15 cellular contexts compared by ENCODE assay signal in genomic region chr4:86264269-86264668, GRCh38.
DNase-seq lines count a peak whose midpoint lies in the region; ATAC-seq and TF ChIP-seq lines count a peak whose summit lies in the region.
"Had no signal": no experiment of that assay in that cellular context is flagged by ENCODE, and none has a peak within 500 bp of the region (broad histone marks: within the 10 kb centered on the region; RNA-seq: fewer than 3 reads in every experiment).

No MANE protein-coding gene starts in this region.

- H4K5ac ChIP-seq in IMR-90 (ENCODE audit: low read depth, low read length): no peak overlapping the region

- H2AK5ac ChIP-seq in IMR-90 (ENCODE audit: low read depth, low read length): no peak overlapping the region

- H3K9me3 ChIP-seq in IMR-90 (ENCODE audit: control insufficient read depth, insufficient read depth, low read length) (no peaks in the 10 kb centered on the region), SU-DHL-6 (ENCODE audit: insufficient read depth, low read length) (no peaks in the 10 kb centered on the region)
- H3K9me3 ChIP-seq: A549 had no signal

- POLR2A ChIA-PET in IMR-90 (lab: Charles Lee; ENCODE audit: unreplicated experiment): no interaction called here

- H3K27me3 ChIP-seq in IMR-90 (ENCODE audit: control insufficient read depth, insufficient read depth, low read length) (no peaks in the 10 kb centered on the region), SU-DHL-6 (ENCODE audit: low read length) (no peaks in the 10 kb centered on the region)

- dilution Hi-C loops in IMR-90 (cut with HindIII; ENCODE audit: low sequenced_read_pairs, unreplicated experiment): no loop called here

- in situ Hi-C loops in IMR-90 (cut with MboI; ENCODE audit: low sequenced_read_pairs): no loop called here

- H2AK9ac ChIP-seq in IMR-90 (replicated peaks; ENCODE audit: low read depth, low read length, poor library complexity): no peak overlapping the region

- H3K4me3 ChIP-seq in IMR-90 (ENCODE audit: insufficient read depth, low read depth, low read length) (no peak overlapping the region), SU-DHL-6 (ENCODE audit: insufficient read depth, low read length, poor library complexity, severe bottlenecking) (peak overlapping the region; percentile 20), epithelial cell of esophagus (ENCODE audit: low read length) (no peak overlapping the region), retinal pigment epithelial cell (ENCODE audit: low read length) (no peak overlapping the region)
- H3K4me3 ChIP-seq: A549 had no signal

- no peak for TF ChIP-seq RAD21 in IMR-90 (IDR thresholded peaks at IDR 0.05; ENCODE audit: low read length)

- ATAC-seq in IMR-90 (ENCODE audit: low read depth): no peak
- ATAC-seq in GM21825 (IDR thresholded peaks at IDR 0.05; ENCODE audit: unreplicated experiment): no peak
- ATAC-seq in GM18511 (IDR thresholded peaks at IDR 0.05; ENCODE audit: unreplicated experiment): no peak
- ATAC-seq: A549; CD8-positive, alpha-beta T cell had no signal

- no peak for TF ChIP-seq POLR2A in IMR-90 (IDR thresholded peaks at IDR 0.05; ENCODE audit: low read depth, low read length)

- H4K91ac ChIP-seq in IMR-90 (ENCODE audit: insufficient read depth, low read depth, low read length): no peak overlapping the region

- H2BK120ac ChIP-seq in IMR-90 (ENCODE audit: low read depth, low read length): no peak overlapping the region

- H3K36me3 ChIP-seq in IMR-90 (ENCODE audit: control insufficient read depth, insufficient read depth, low read length): no peaks in the 10 kb centered on the region
- H3K36me3 ChIP-seq in SU-DHL-6 (ENCODE audit: low read length): no peaks in the 10 kb centered on the region

- no peak overlapping the region for H2BK5ac ChIP-seq in IMR-90 (ENCODE audit: low read depth, low read length, poor library complexity, severe bottlenecking)

- H3F3A ChIP-seq in SU-DHL-6 (ENCODE audit: insufficient read depth): peaks cover 8% of the 10 kb centered on the region; the same call in 1 of the 2 replicates

- peak; percentile 7 for DNase-seq in IMR-90
- DNase-seq in epithelial cell of esophagus (ENCODE audit: low read depth): peak; percentile 28
- peak; percentile 10 for DNase-seq in retinal pigment epithelial cell (ENCODE audit: low read depth)
- DNase-seq in GM19240 (ENCODE audit: insufficient read length, low spot score): no peak
- DNase-seq: CD8-positive, alpha-beta T cell; COR-L47; DMS153; DMS79 treated with DMSO at 0.1 percent for 48 hours; GDM1; GOT3; H9 had no signal

- TF ChIP-seq CTCF in IMR-90 (conservative IDR thresholded peaks at IDR 0.05; ENCODE audit: low read depth, low read length) (no peak), SU-DHL-6 (IDR thresholded peaks at IDR 0.05; ENCODE audit: insufficient read depth, low read length, poor library complexity, severe bottlenecking) (no peak), epithelial cell of esophagus (IDR thresholded peaks at IDR 0.05; ENCODE audit: insufficient read depth, low read depth, low read length, missing control alignments) (no peak), retinal pigment epithelial cell (conservative IDR thresholded peaks at IDR 0.05; ENCODE audit: low read depth, low read length) (no peak)

- CTCF ChIA-PET in IMR-90 (lab: Yijun Ruan, JAX): no interaction called here

- H3K27ac ChIP-seq in IMR-90 (ENCODE audit: insufficient read depth, low read length) (no peak overlapping the region), SU-DHL-6 (ENCODE audit: low read depth, low read length) (peak overlapping the region; percentile 36)
- H3K27ac ChIP-seq: A549 had no signal

- BruUV-seq in IMR-90 (replicated peaks; lab: Mats Ljungman, UMichigan): no TSS peak

- H4K8ac ChIP-seq in IMR-90 (ENCODE audit: low read depth in 2 of 2, low read length in 2 of 2): no peak overlapping the region

- H3K14ac ChIP-seq in IMR-90 (replicated peaks; ENCODE audit: low read depth, low read length): no peak overlapping the region

- no peaks in the 10 kb centered on the region for H4K20me1 ChIP-seq in IMR-90 (ENCODE audit: insufficient read depth, low read length)
- no peaks in the 10 kb centered on the region for H4K20me1 ChIP-seq in SU-DHL-6 (ENCODE audit: low read depth, low read length)

- no peak overlapping the region for H3K23ac ChIP-seq in IMR-90 (ENCODE audit: low read depth, low read length)

- no peak overlapping the region for H3K4ac ChIP-seq in IMR-90 (ENCODE audit: low read depth, low read length)

- H3K4me2 ChIP-seq in IMR-90 (ENCODE audit: low read depth, low read length) (no peak overlapping the region), SU-DHL-6 (ENCODE audit: low read depth, low read length, poor library complexity, severe bottlenecking) (peak overlapping the region; percentile 85)
- H3K4me2 ChIP-seq: A549 had no signal

- H3K9ac ChIP-seq in IMR-90 (ENCODE audit: low read depth, low read length): no peak overlapping the region
- H3K9ac ChIP-seq in SU-DHL-6 (ENCODE audit: low read length): peak overlapping the region; percentile 64

- intact Hi-C loops in IMR-90 (cut with micrococcal nuclease): no loop called here

- no peak overlapping the region for H2BK15ac ChIP-seq in IMR-90 (ENCODE audit: low read depth, low read length)

- H3K56ac ChIP-seq in IMR-90 (ENCODE audit: extremely low read depth, insufficient read depth, low read length): no peak overlapping the region

- H3K79me2 ChIP-seq in SU-DHL-6 (ENCODE audit: insufficient read depth, low read length): peaks cover 81% of the 10 kb centered on the region

- H3K9me1 ChIP-seq in IMR-90 (ENCODE audit: insufficient read depth, low read length): 0 out of 2 replicates have a peak, but pooled peaks cover 3% of the 10 kb centered on the region

- no peaks in the 10 kb centered on the region for H3K4me1 ChIP-seq in IMR-90 (ENCODE audit: control insufficient read depth, insufficient read depth, low read length)
- H3K4me1 ChIP-seq: A549 had no signal

- H3K9me2 ChIP-seq in SU-DHL-6 (replicated peaks; ENCODE audit: insufficient read depth, low read length): no peaks in the 10 kb centered on the region

- H2BK20ac ChIP-seq in IMR-90 (ENCODE audit: low read depth, low read length): no peak overlapping the region

- H2AFZ ChIP-seq in IMR-90 (replicated peaks; ENCODE audit: low read length, poor library complexity) (no peak overlapping the region), SU-DHL-6 (ENCODE audit: low read depth, low read length, severe bottlenecking) (no peak overlapping the region)

- no peaks in the 10 kb centered on the region for H3K79me1 ChIP-seq in IMR-90 (ENCODE audit: low read depth in 1 of 2, low read length in 2 of 2)

- no peak overlapping the region for H3K18ac ChIP-seq in IMR-90 (ENCODE audit: low read depth, low read length)

TF ChIP-seq in IMR-90, 13 proteins besides CTCF, POLR2A, EP300 and RAD21:
- TF ChIP-seq MAZ (IDR thresholded peaks at IDR 0.05; ENCODE audit: borderline replicate concordance, low read depth, low read length) (no peak), RFX5 (IDR thresholded peaks at IDR 0.05; ENCODE audit: low read depth, low read length) (no peak), NFE2L2 (IDR thresholded peaks at IDR 0.05; ENCODE audit: low read depth, low read length) (no peak), ELK1 (IDR thresholded peaks at IDR 0.05; ENCODE audit: borderline replicate concordance, low read depth, low read length) (no peak), CEBPB (IDR thresholded peaks at IDR 0.05; ENCODE audit: low read depth, low read length) (no peak), MAFK (IDR thresholded peaks at IDR 0.05; ENCODE audit: low read depth, low read length) (no peak), BHLHE40 (IDR thresholded peaks at IDR 0.05; ENCODE audit: low read depth, low read length) (no peak), FOS (IDR thresholded peaks at IDR 0.05; ENCODE audit: low read depth, low read length) (no peak), RCOR1 (IDR thresholded peaks at IDR 0.05; ENCODE audit: insufficient replicate concordance, low read length) (no peak), CHD1 (IDR thresholded peaks at IDR 0.05; ENCODE audit: low read depth, low read length) (no peak)
